In genomic region chr10:127875916-127876315, GRCh38 we compare ENCODE assay signal across 32 cellular contexts. TPM values are rescaled to one million over a fixed set of nuclear protein-coding genes. Genes with fewer than 3 reads are reported as not detected.
A peak's percentile ranks its signal among the peaks of the same experiment; 100 is the strongest.
DNase-seq lines count a peak whose midpoint lies in the region; FAIRE-seq and TF ChIP-seq lines count a peak whose summit lies in the region.
"Had no signal": no experiment of that assay in that cellular context is flagged by ENCODE, and none has a peak within 500 bp of the region (broad histone marks: within the 10 kb centered on the region; RNA-seq: fewer than 3 reads in every experiment).

No MANE protein-coding gene starts in this region.

- H3K9ac ChIP-seq in colonic mucosa (ENCODE audit: low read depth in 2 of 2, low read length in 2 of 2) (no peak overlapping the region), endothelial cell of umbilical vein (replicated peaks; ENCODE audit: extremely low read depth, insufficient read depth, low read length) (no peak overlapping the region)
- H3K9ac ChIP-seq: BLaER1 had no signal

- dilution Hi-C loops in endothelial cell of umbilical vein (cut with MboI; ENCODE audit: extremely low pct_ligation_motif_present, low sequenced_read_pairs), result no loop called here

- H3K27me3 Mint-ChIP-seq in osteocyte (ENCODE audit: unreplicated experiment), result peaks cover 4% of the 10 kb centered on the region

- H2AFZ ChIP-seq in endothelial cell of umbilical vein (ENCODE audit: low read depth, low read length), result no peak overlapping the region

- no peak overlapping the region for H3K27ac Mint-ChIP-seq in osteocyte (ENCODE audit: unreplicated experiment)
- H3K27ac Mint-ChIP-seq: CD4-positive, alpha-beta memory T cell; CD4-positive, CD25-positive, alpha-beta regulatory T cell; CD8-positive, alpha-beta memory T cell had no signal

- H3K27ac ChIP-seq in colonic mucosa, result no peak overlapping the region
- H3K27ac ChIP-seq in endothelial cell of umbilical vein (ENCODE audit: insufficient read depth, low read depth, low read length), result no peak overlapping the region
- H3K27ac ChIP-seq: BLaER1 had no signal

- H4K20me1 ChIP-seq in endothelial cell of umbilical vein (replicated peaks; ENCODE audit: control insufficient read depth, extremely low read depth, insufficient read depth, low read length), result no peaks in the 10 kb centered on the region
- H4K20me1 ChIP-seq: BLaER1 had no signal

- no peak for TF ChIP-seq POLR2A in endothelial cell of umbilical vein (IDR thresholded peaks at IDR 0.05; ENCODE audit: low read depth, low read length)

- H3K4me3 ChIP-seq in colonic mucosa (no peak overlapping the region), endothelial cell of umbilical vein (replicated peaks in 1 of 3; ENCODE audit: insufficient read depth in 1 of 3, low read depth in 1 of 3, low read length in 3 of 3) (no peak overlapping the region)
- H3K4me3 ChIP-seq: BLaER1, GM12878 had no signal

- no peaks in the 10 kb centered on the region for H3K36me3 ChIP-seq in colonic mucosa
- H3K36me3 ChIP-seq in endothelial cell of umbilical vein (ENCODE audit: control insufficient read depth in 2 of 2, extremely low read depth in 1 of 2, insufficient read depth in 2 of 2, low read length in 2 of 2), result no peaks in the 10 kb centered on the region
- H3K36me3 ChIP-seq: BE2C, BLaER1 had no signal

- TF ChIP-seq CTCF in colonic mucosa (IDR thresholded peaks at IDR 0.05) (no peak), endothelial cell of umbilical vein (IDR thresholded peaks at IDR 0.05; ENCODE audit: extremely low read depth in 1 of 2, insufficient read depth in 1 of 2, low read depth in 1 of 2, low read length in 2 of 2) (no peak), osteocyte (IDR thresholded peaks at IDR 0.05) (no peak)

- H3K4me2 ChIP-seq in endothelial cell of umbilical vein (ENCODE audit: insufficient read depth, low read length), result peak overlapping the region; percentile 45
- H3K4me2 ChIP-seq: BLaER1 had no signal

- no peaks in the 10 kb centered on the region for H3K4me1 Mint-ChIP-seq in osteocyte (ENCODE audit: unreplicated experiment)

- intact Hi-C loops in colonic mucosa (cut with DNase I) (loop anchor here (10.0 kb wide), 1 partner anchor 269 kb away; no protein-coding TSS in a partner anchor), endothelial cell of umbilical vein (cut with micrococcal nuclease) (no loop called here)

- no peak overlapping the region for H3K4me3 Mint-ChIP-seq in osteocyte (ENCODE audit: unreplicated experiment)
- H3K4me3 Mint-ChIP-seq: CD14-positive monocyte; CD4-positive, alpha-beta memory T cell; CD4-positive, CD25-positive, alpha-beta regulatory T cell; CD8-positive, alpha-beta memory T cell had no signal

- H3K27me3 ChIP-seq in colonic mucosa (no peaks in the 10 kb centered on the region), endothelial cell of umbilical vein (ENCODE audit: control insufficient read depth in 2 of 2, insufficient read depth in 2 of 2, low read length in 2 of 2) (no peaks in the 10 kb centered on the region)
- H3K27me3 ChIP-seq: BE2C, BLaER1 had no signal

- BruUV-seq in endothelial cell of umbilical vein (replicated peaks; lab: Mats Ljungman, UMichigan), result no TSS peak

- POLR2A ChIA-PET in endothelial cell of umbilical vein (lab: Charles Lee) (no interaction called here), HEK293T (lab: Yijun Ruan, JAX) (no interaction called here)

- DNase-seq in colonic mucosa (peak; percentile 0), endothelial cell of umbilical vein (ENCODE audit: low read depth, low spot score) (peak; percentile 11), osteocyte (ENCODE audit: extremely low spot score, unreplicated experiment) (peak; percentile 30), ureter (ENCODE audit: low spot score) (peak; percentile 1), HEK293T (ENCODE audit: extremely low spot score) (no peak), amygdala (lab: John Stamatoyannopoulos, UW) (no peak), NCI-H510A (lab: John Stamatoyannopoulos, UW) (no peak)
- DNase-seq: 8988T; ACHN; BE2C; C1 segment of cervical spinal cord; CD4-positive, alpha-beta memory T cell; CD4-positive, CD25-positive, alpha-beta regulatory T cell; CD8-positive, alpha-beta memory T cell; COR-L47; DMS 273 treated with DMSO at 0.1 percent for 48 hours; DMS153; DMS53; DMS79; DND-41; EL; GDM1 had no signal

- CTCF ChIA-PET in endothelial cell of umbilical vein (lab: Charles Lee) (interaction anchor here (1.1 to 2.1 kb wide), 2 partner anchors 136 to 160 kb away, joined by 6 to 8 read pairs; no protein-coding TSS in a partner anchor), HEK293T (lab: Yijun Ruan, JAX) (no interaction called here)

- no peak for FAIRE-seq in endothelial cell of umbilical vein (lab: Jason Lieb, UNC)
- FAIRE-seq: A204.1, GM12878, GM12892, GM18507 had no signal

- H3K9me3 ChIP-seq in colonic mucosa, result no peaks in the 10 kb centered on the region
- no peaks in the 10 kb centered on the region for H3K9me3 ChIP-seq in endothelial cell of umbilical vein (replicated peaks; ENCODE audit: control insufficient read depth, insufficient read depth, low read length)
- H3K9me3 ChIP-seq: BE2C, BLaER1 had no signal

- no peaks in the 10 kb centered on the region for H3K36me3 Mint-ChIP-seq in osteocyte (ENCODE audit: unreplicated experiment)
- H3K36me3 Mint-ChIP-seq: CD14-positive monocyte; CD4-positive, alpha-beta memory T cell; CD4-positive, CD25-positive, alpha-beta regulatory T cell; CD8-positive, alpha-beta memory T cell had no signal

- H3K4me1 ChIP-seq in colonic mucosa (peaks cover under 1% of the 10 kb centered on the region), endothelial cell of umbilical vein (ENCODE audit: control insufficient read depth, extremely low read depth, insufficient read depth, low read length) (peaks cover 5% of the 10 kb centered on the region)
- H3K4me1 ChIP-seq: BE2C had no signal

- H3K9me3 Mint-ChIP-seq in osteocyte (ENCODE audit: unreplicated experiment), result no peaks in the 10 kb centered on the region

- no peaks in the 10 kb centered on the region for H3K9me1 ChIP-seq in endothelial cell of umbilical vein (replicated peaks; ENCODE audit: control insufficient read depth, extremely low read depth, insufficient read depth, low read length)

- no peaks in the 10 kb centered on the region for H3K79me2 ChIP-seq in endothelial cell of umbilical vein (ENCODE audit: control insufficient read depth, insufficient read depth, low read length)

TF ChIP-seq in endothelial cell of umbilical vein, 7 proteins besides CTCF, POLR2A, EP300 and RAD21:
- TF ChIP-seq MAX (IDR thresholded peaks at IDR 0.05; ENCODE audit: insufficient read depth, insufficient read length) (no peak), FOS (IDR thresholded peaks at IDR 0.05; ENCODE audit: borderline replicate concordance, insufficient read depth, low read length) (no peak), EZH2 (IDR thresholded peaks at IDR 0.05; ENCODE audit: borderline replicate concordance, low read depth, low read length, severe bottlenecking) (peak; percentile 32)

TF ChIP-seq in HEK293T, 16 proteins besides CTCF, POLR2A, EP300 and RAD21:
- TF ChIP-seq NFRKB (IDR thresholded peaks at IDR 0.05) (no peak), HDGF (IDR thresholded peaks at IDR 0.05; ENCODE audit: borderline replicate concordance) (no peak), PKNOX1 (IDR thresholded peaks at IDR 0.05) (no peak), ARNT (IDR thresholded peaks at IDR 0.05) (no peak), FOXM1 (IDR thresholded peaks at IDR 0.05; ENCODE audit: borderline replicate concordance) (no peak), FOXA1 (IDR thresholded peaks at IDR 0.05) (no peak), L3MBTL2 (conservative IDR thresholded peaks at IDR 0.05) (no peak), SP1 (IDR thresholded peaks at IDR 0.05) (no peak), BHLHE40 (IDR thresholded peaks at IDR 0.05; ENCODE audit: borderline replicate concordance) (no peak), FOXK2 (IDR thresholded peaks at IDR 0.05) (no peak), ZNF384 (IDR thresholded peaks at IDR 0.05) (no peak), TARDBP (IDR thresholded peaks at IDR 0.05) (no peak), CTBP1 (IDR thresholded peaks at IDR 0.05; ENCODE audit: borderline replicate concordance) (no peak), ELF4 (IDR thresholded peaks at IDR 0.05) (no peak), SUZ12 (IDR thresholded peaks at IDR 0.05) (no peak), LEF1 (IDR thresholded peaks at IDR 0.05; ENCODE audit: borderline replicate concordance) (no peak)

RNA-seq across cellular contexts. Expression of gene CLRN3, which starts 16.8 kb away (rescaled TPM):
- total RNA-seq in colonic mucosa, result 100 to 1,000 TPM in 1 of 2 donors, 10 to 100 TPM in 1; 76.8 to 110 TPM
- not detected in 2 replicates for total RNA-seq in endothelial cell of umbilical vein
- polyA plus RNA-seq in endothelial cell of umbilical vein, result 0.07 and 0.14 TPM in 2 replicates
- 0.09 and 0.18 TPM in 2 replicates for polyA plus RNA-seq in endothelial cell of umbilical vein (2011; cell fraction: cytosol; rRNA removed)
- polyA plus RNA-seq in endothelial cell of umbilical vein (2011; cell fraction: nucleus; rRNA removed), result not detected in 2 replicates
- not detected in 2 replicates for polyA plus RNA-seq in endothelial cell of umbilical vein (2012)
- 0.28 TPM in 1 of 2 replicates, not detected in the other for polyA minus RNA-seq in endothelial cell of umbilical vein
- polyA minus RNA-seq in endothelial cell of umbilical vein (2011; cell fraction: cytosol; rRNA and poly(A)+ RNA removed), result not detected
- not detected in 2 replicates for polyA minus RNA-seq in endothelial cell of umbilical vein (2011; cell fraction: nucleus; rRNA and poly(A)+ RNA removed)
- not detected in 2 replicates for total RNA-seq in osteocyte
- not detected for total RNA-seq in ureter
- total RNA-seq: A673; CD4-positive, alpha-beta memory T cell; CD4-positive, CD25-positive, alpha-beta regulatory T cell; CD8-positive, alpha-beta memory T cell; Daoy; G401; GM12878 had no signal
- polyA plus RNA-seq: AG04450; CD4-positive, alpha-beta memory T cell; CD4-positive, CD25-positive, alpha-beta regulatory T cell; CD8-positive, alpha-beta memory T cell; GM12878 had no signal

RNA-seq across cellular contexts. Expression of gene PTPRE, which starts 31.0 kb away (rescaled TPM):
- total RNA-seq in colonic mucosa (10 to 100 TPM; 15.9 to 18.8 TPM), endothelial cell of umbilical vein (114 and 116 TPM in 2 replicates), osteocyte (1.2 and 1.3 TPM in 2 replicates), ureter (33.0 TPM)
- polyA plus RNA-seq in endothelial cell of umbilical vein, result 36.8 and 37.3 TPM in 2 replicates
- polyA plus RNA-seq in endothelial cell of umbilical vein (2011; cell fraction: cytosol; rRNA removed), result 29.1 and 31.2 TPM in 2 replicates
- 169 and 197 TPM in 2 replicates for polyA plus RNA-seq in endothelial cell of umbilical vein (2011; cell fraction: nucleus; rRNA removed)
- 50.3 and 82.0 TPM in 2 replicates for polyA plus RNA-seq in endothelial cell of umbilical vein (2012)
- polyA minus RNA-seq in endothelial cell of umbilical vein, result 81.1 and 94.2 TPM in 2 replicates
- polyA minus RNA-seq in endothelial cell of umbilical vein (2011; cell fraction: cytosol; rRNA and poly(A)+ RNA removed), result 3.1 TPM
- 116 and 126 TPM in 2 replicates for polyA minus RNA-seq in endothelial cell of umbilical vein (2011; cell fraction: nucleus; rRNA and poly(A)+ RNA removed)
- total RNA-seq: G401 had no signal

Comparison
In these comparisons a context has a peak if more than half of its experiments do, and no peak if none do; other contexts are left out.
1. DNase-seq: peak in colonic mucosa (single experiment), endothelial cell of umbilical vein (single experiment), osteocyte (single experiment) and ureter (single experiment); none in HEK293T (single experiment), amygdala (0 of 56) and NCI-H510A (single experiment).
2. RNA of gene CLRN3, which starts 16.8 kb away (total RNA-seq): 76.8 to 110 TPM in colonic mucosa; not detected in ureter (single experiment), not detected in endothelial cell of umbilical vein and not detected in osteocyte; every median in the first group is over 10 times any median in the second.